Comparison of ENCODE assay signal across 30 cellular contexts in genomic region chr5:88394531-88395185, GRCh38.
A peak's percentile ranks its signal among the peaks of the same experiment; 100 is the strongest.
DNase-seq lines count a peak whose midpoint lies in the region; ATAC-seq, FAIRE-seq and TF ChIP-seq lines count a peak whose summit lies in the region.
"Had no signal": no experiment of that assay in that cellular context is flagged by ENCODE, and none has a peak within 500 bp of the region (broad histone marks: within the 10 kb centered on the region; RNA-seq: fewer than 3 reads in every experiment).

No MANE protein-coding gene starts in this region.

- H3K9me1 ChIP-seq in K562 (ENCODE audit: control insufficient read depth, insufficient read depth, low read length), result no peaks in the 10 kb centered on the region

- POLR2A ChIA-PET in HEK293 (lab: Yijun Ruan, JAX) (no interaction called here), K562 (lab: Yijun Ruan, JAX) (interaction anchor here (0.6 kb wide), 1 partner anchor 10 kb away, joined by 3 read pairs; no protein-coding TSS in a partner anchor)

- H3K4me3 ChIP-seq in HEK293 (ENCODE audit: low read depth, low read length), result no peak overlapping the region
- H3K4me3 ChIP-seq in K562, result no peak overlapping the region
- H3K4me3 ChIP-seq: cardiac muscle cell, esophagus muscularis mucosa, heart right ventricle, SJSA1, stomach had no signal

- in situ Hi-C loops in K562 (cut with MboI), result no loop called here

- H3K4me1 ChIP-seq in HEK293 (ENCODE audit: control insufficient read depth, insufficient read depth, low read length) (peaks cover 12% of the 10 kb centered on the region), K562 (replicated peaks in 1 of 2; ENCODE audit: control insufficient read depth in 2 of 2, insufficient read depth in 2 of 2, low read length in 2 of 2) (no peaks in the 10 kb centered on the region; a peak in 2 of 5 replicates)
- H3K4me1 ChIP-seq: foreskin keratinocyte, heart right ventricle, SJSA1, stomach had no signal

- H3K36me3 ChIP-seq in HEK293 (ENCODE audit: control insufficient read depth in 2 of 2, insufficient read depth in 1 of 2, low read length in 2 of 2) (no peaks in the 10 kb centered on the region), K562 (ENCODE audit: control insufficient read depth, insufficient read depth, low read length) (no peaks in the 10 kb centered on the region)
- H3K36me3 ChIP-seq: cardiac muscle cell, esophagus muscularis mucosa, heart right ventricle, SJSA1, stomach had no signal

- TF ChIP-seq RAD21 in K562 (CRISPR knock-in tag; conservative IDR thresholded peaks at IDR 0.05 in 1 of 2, IDR thresholded peaks at IDR 0.05 in 1 of 2), result no peak

- intact Hi-C loops in K562 (cut with micrococcal nuclease), result no loop called here

- no TSS peak for BruUV-seq in K562 (replicated peaks; lab: Mats Ljungman, UMichigan)

- H3K4me2 ChIP-seq in K562 (ENCODE audit: insufficient read depth, low read length), result no peak overlapping the region

- no peaks in the 10 kb centered on the region for H4K20me1 ChIP-seq in K562 (replicated peaks; ENCODE audit: control insufficient read depth, insufficient read depth, low read length)

- no peaks in the 10 kb centered on the region for H3K79me2 ChIP-seq in K562 (ENCODE audit: control insufficient read depth, insufficient read depth, low read length)

- peak overlapping the region; percentile 22; the same call in 1 of the 2 replicates for H2AFZ ChIP-seq in K562 (ENCODE audit: low read depth, low read length)

- no peak overlapping the region for H3K27ac ChIP-seq in HEK293 (ENCODE audit: extremely low read depth, low read depth, low read length)
- H3K27ac ChIP-seq in K562 (ENCODE audit: extremely low read depth, low read depth, low read length), result no peak overlapping the region
- peak overlapping the region; percentile 90 for H3K27ac ChIP-seq in layer of hippocampus (ENCODE audit: low read depth, low read length)
- H3K27ac ChIP-seq: cardiac muscle cell, esophagus muscularis mucosa, foreskin keratinocyte, heart right ventricle, SJSA1, stomach had no signal

- no peak for TF ChIP-seq EP300 in K562 (IDR thresholded peaks at IDR 0.05; ENCODE audit: low read length)

- FAIRE-seq in K562 (lab: Jason Lieb, UNC), result no peak
- FAIRE-seq: RCC 7860, small intestine had no signal

- H3K27me3 ChIP-seq in K562 (ENCODE audit: control insufficient read depth in 2 of 2, insufficient read depth in 2 of 2, low read length in 2 of 2) (no peaks in the 10 kb centered on the region), layer of hippocampus (ENCODE audit: control insufficient read depth, insufficient read depth, low read length) (no peaks in the 10 kb centered on the region)
- H3K27me3 ChIP-seq: esophagus muscularis mucosa, foreskin keratinocyte, heart right ventricle, SJSA1, stomach had no signal

- CTCF ChIA-PET in HEK293 (lab: Yijun Ruan, JAX), result no interaction called here
- CTCF ChIA-PET in K562 (lab: Yijun Ruan, JAX; ENCODE audit: low intra/inter-chr PET ratio), result no interaction called here

- 15% methylated on average over 7 of the region's 9 CpGs for WGBS in K562 (ENCODE audit: insufficient coverage, low coverage, missing lambda C conversion rate)

- H3K9ac ChIP-seq in K562 (ENCODE audit: insufficient read depth in 1 of 2, low read depth in 2 of 2, low read length in 2 of 2), result no peak overlapping the region

- ATAC-seq in K562, result no peak
- ATAC-seq: activated T-cell treated with anti-CD3 and anti-CD28 coated beads, Interleukin-2, amount 50 U/mL, for 72 hours; foreskin keratinocyte; heart right ventricle; left cardiac atrium had no signal

- no peak for TF ChIP-seq POLR2A in K562 (conservative IDR thresholded peaks at IDR 0.05)

- H3K9me3 ChIP-seq in HEK293 (ENCODE audit: control insufficient read depth, insufficient read depth, low read depth, low read length) (no peaks in the 10 kb centered on the region), K562 (replicated peaks; ENCODE audit: control insufficient read depth, insufficient read depth, low read depth, low read length) (no peaks in the 10 kb centered on the region)
- H3K9me3 ChIP-seq: esophagus muscularis mucosa, heart right ventricle, SJSA1, stomach had no signal

- DNase-seq in K562 (ENCODE audit: extremely low read depth in 1 of 4, low spot score in 3 of 4), result no peak
- peak; percentile 85 for DNase-seq in superior temporal gyrus (ENCODE audit: extremely low spot score)
- no peak for DNase-seq in NCI-H2107 (lab: John Stamatoyannopoulos, UW)
- no peak for DNase-seq in SHP77 (lab: John Stamatoyannopoulos, UW)
- no peak for DNase-seq in CD1c-positive myeloid dendritic cell (ENCODE audit: extremely low spot score)
- no peak for DNase-seq in activated gamma-delta T cell (lab: John Stamatoyannopoulos, UW)
- DNase-seq: ACHN; activated CD4-positive, alpha-beta T cell treated with anti-CD3 and anti-CD28 coated beads, Interleukin-2, amount 50 U/mL, for 4 hours; activated naive CD4-positive, alpha-beta T cell treated with anti-CD3 and anti-CD28 coated beads for 36 hours; activated T-cell treated with anti-CD3 and anti-CD28 coated beads, Interleukin-2, amount 50 U/mL, for 72 hours; amniotic stem cell; cortex of kidney; DMS53; foreskin keratinocyte; GF-D8; heart right ventricle; HFFc6; left cardiac atrium; NCI-H1105; NCI-H2029; retina; small intestine; stomach; T-helper 1 cell had no signal

- TF ChIP-seq CTCF in HEK293 (tag by site-specific recombination; IDR thresholded peaks at IDR 0.05), result no peak
- no peak for TF ChIP-seq CTCF in K562 (IDR thresholded peaks at IDR 0.05 in 2 of 3, conservative IDR thresholded peaks at IDR 0.05 in 1 of 3; ENCODE audit: insufficient read depth in 2 of 3, low read depth in 1 of 3, low read length in 3 of 3)

TF ChIP-seq in HEK293, 187 proteins besides CTCF, POLR2A, EP300 and RAD21:
- TF ChIP-seq PRDM4 (tag by site-specific recombination; IDR thresholded peaks at IDR 0.05) (peak; percentile 60; the same call in 1 of the 2 replicates), ZNF624 (tag by site-specific recombination; IDR thresholded peaks at IDR 0.05) (no peak)

TF ChIP-seq in K562, 482 proteins besides CTCF, POLR2A, EP300 and RAD21:
- no peak for TF ChIP-seq MED1 (CRISPR knock-in tag; IDR thresholded peaks at IDR 0.05; ENCODE audit: borderline replicate concordance)
- TF ChIP-seq SMARCA4 (IDR thresholded peaks at IDR 0.05), result no peak
- no peak for TF ChIP-seq PATZ1 (CRISPR knock-in tag; IDR thresholded peaks at IDR 0.05; ENCODE audit: borderline replicate concordance)
- no peak for TF ChIP-seq RHOXF2B (CRISPR knock-in tag; conservative IDR thresholded peaks at IDR 0.05)
- TF ChIP-seq KLF1 (tag; IDR thresholded peaks at IDR 0.05), result no peak
- no peak for TF ChIP-seq LARP7 (IDR thresholded peaks at IDR 0.05)
- TF ChIP-seq GABPB1 (CRISPR knock-in tag; IDR thresholded peaks at IDR 0.05), result no peak
- no peak for TF ChIP-seq KLF6 (CRISPR knock-in tag; IDR thresholded peaks at IDR 0.05; ENCODE audit: borderline replicate concordance)
